In genomic region chr16:30658731-30659506, GRCh38 we compare ENCODE assay signal across 8 cellular contexts. TPM values are rescaled to one million over a fixed set of nuclear protein-coding genes. Genes with fewer than 3 reads are reported as not detected.
DNase-seq lines count a peak whose midpoint lies in the region; ATAC-seq and TF ChIP-seq lines count a peak whose summit lies in the region.

No MANE protein-coding gene starts in this region.

- no peaks in the 10 kb centered on the region for H3K27me3 Mint-ChIP-seq in activated naive CD8-positive, alpha-beta T cell treated with anti-CD3 and anti-CD28 coated beads for 36 hours
- H3K27me3 Mint-ChIP-seq in glutamatergic neuron (ENCODE audit: unreplicated experiment): peaks cover 15% of the 10 kb centered on the region

- peaks cover 58% of the 10 kb centered on the region for H3K36me3 Mint-ChIP-seq in activated naive CD8-positive, alpha-beta T cell treated with anti-CD3 and anti-CD28 coated beads for 36 hours
- peaks cover 11% of the 10 kb centered on the region for H3K36me3 Mint-ChIP-seq in glutamatergic neuron (ENCODE audit: unreplicated experiment)

- H3K9me3 Mint-ChIP-seq in activated naive CD8-positive, alpha-beta T cell treated with anti-CD3 and anti-CD28 coated beads for 36 hours: no peaks in the 10 kb centered on the region
- H3K9me3 Mint-ChIP-seq in glutamatergic neuron (ENCODE audit: unreplicated experiment): peaks cover 18% of the 10 kb centered on the region

- DNase-seq in DMS79 treated with DMSO at 0.1 percent for 48 hours (lab: John Stamatoyannopoulos, UW) (peak; percentile 97), NCI-H774 (lab: John Stamatoyannopoulos, UW) (peak; percentile 89), glutamatergic neuron (peak; percentile 81), non-pigmented ciliary epithelial cell (ENCODE audit: low read depth) (peak; percentile 86)
- DNase-seq in activated naive CD8-positive, alpha-beta T cell treated with anti-CD3 and anti-CD28 coated beads for 36 hours: no peak
- no peak for DNase-seq in activated effector memory CD4-positive, alpha-beta T cell treated with anti-CD3 and anti-CD28 coated beads, Interleukin-2, amount 50 U/mL, for 16 hours

- H3K27ac Mint-ChIP-seq in activated naive CD8-positive, alpha-beta T cell treated with anti-CD3 and anti-CD28 coated beads for 36 hours: peak overlapping the region; percentile 100
- peak overlapping the region; percentile 99 for H3K27ac Mint-ChIP-seq in glutamatergic neuron (ENCODE audit: unreplicated experiment)

- peak overlapping the region; percentile 99 for H3K4me3 Mint-ChIP-seq in activated naive CD8-positive, alpha-beta T cell treated with anti-CD3 and anti-CD28 coated beads for 36 hours
- peak overlapping the region; percentile 99 for H3K4me3 Mint-ChIP-seq in glutamatergic neuron (ENCODE audit: unreplicated experiment)

- ATAC-seq in GM19397 (IDR thresholded peaks at IDR 0.05; ENCODE audit: unreplicated experiment): peak; percentile 21
- peak; percentile 19 for ATAC-seq in HG03521 (IDR thresholded peaks at IDR 0.05; ENCODE audit: unreplicated experiment)

- no peak for TF ChIP-seq CTCF in glutamatergic neuron (IDR thresholded peaks at IDR 0.05; ENCODE audit: partially characterized antibody, unreplicated experiment)

- peaks cover 54% of the 10 kb centered on the region for H3K4me1 Mint-ChIP-seq in activated naive CD8-positive, alpha-beta T cell treated with anti-CD3 and anti-CD28 coated beads for 36 hours
- H3K4me1 Mint-ChIP-seq in glutamatergic neuron (ENCODE audit: low read depth, unreplicated experiment): peaks cover 16% of the 10 kb centered on the region

RNA-seq across cellular contexts. Expression of gene FBRS, which starts 0.7 kb away (rescaled TPM):
- total RNA-seq in activated naive CD8-positive, alpha-beta T cell treated with anti-CD3 and anti-CD28 coated beads for 36 hours: 10 to 100 TPM; 92.8 to 94.5 TPM
- total RNA-seq in glutamatergic neuron (ENCODE audit: unreplicated experiment): 66.7 TPM

RNA-seq across cellular contexts. Expression of gene PRR14, which starts 8.2 kb away (rescaled TPM):
- total RNA-seq in activated naive CD8-positive, alpha-beta T cell treated with anti-CD3 and anti-CD28 coated beads for 36 hours: 10 to 100 TPM; 90.1 to 93.3 TPM
- 79.6 TPM for total RNA-seq in glutamatergic neuron (ENCODE audit: unreplicated experiment)

RNA-seq across cellular contexts. Expression of gene SRCAP, which starts 40.1 kb away (rescaled TPM):
- total RNA-seq in activated naive CD8-positive, alpha-beta T cell treated with anti-CD3 and anti-CD28 coated beads for 36 hours: 10 to 100 TPM; 66.1 to 72.6 TPM
- total RNA-seq in glutamatergic neuron (ENCODE audit: unreplicated experiment): 60.1 TPM

RNA-seq across cellular contexts. Expression of gene ZNF689, which starts 48.7 kb away (rescaled TPM):
- total RNA-seq in activated naive CD8-positive, alpha-beta T cell treated with anti-CD3 and anti-CD28 coated beads for 36 hours: 10 to 100 TPM; 14.8 to 15.5 TPM
- 14.6 TPM for total RNA-seq in glutamatergic neuron (ENCODE audit: unreplicated experiment)

Comparison
In these comparisons a context has a peak if more than half of its experiments do, and no peak if none do; other contexts are left out.
1. DNase-seq: peak in DMS79 treated with DMSO at 0.1 percent for 48 hours (single experiment), NCI-H774 (single experiment), glutamatergic neuron (single experiment) and non-pigmented ciliary epithelial cell (single experiment); none in activated naive CD8-positive, alpha-beta T cell treated with anti-CD3 and anti-CD28 coated beads for 36 hours (single experiment) and activated effector memory CD4-positive, alpha-beta T cell treated with anti-CD3 and anti-CD28 coated beads, Interleukin-2, amount 50 U/mL, for 16 hours (single experiment).